ENCODE assay signal across 1 cellular context in genomic region chr22:50169774-50170341, GRCh38.
TF ChIP-seq lines count a peak whose summit lies in the region.

No MANE protein-coding gene starts in this region.

TF ChIP-seq in K562, 482 proteins besides CTCF, POLR2A, EP300 and RAD21 (continued from another document and continues in another):
- TF ChIP-seq, protein P1, sequence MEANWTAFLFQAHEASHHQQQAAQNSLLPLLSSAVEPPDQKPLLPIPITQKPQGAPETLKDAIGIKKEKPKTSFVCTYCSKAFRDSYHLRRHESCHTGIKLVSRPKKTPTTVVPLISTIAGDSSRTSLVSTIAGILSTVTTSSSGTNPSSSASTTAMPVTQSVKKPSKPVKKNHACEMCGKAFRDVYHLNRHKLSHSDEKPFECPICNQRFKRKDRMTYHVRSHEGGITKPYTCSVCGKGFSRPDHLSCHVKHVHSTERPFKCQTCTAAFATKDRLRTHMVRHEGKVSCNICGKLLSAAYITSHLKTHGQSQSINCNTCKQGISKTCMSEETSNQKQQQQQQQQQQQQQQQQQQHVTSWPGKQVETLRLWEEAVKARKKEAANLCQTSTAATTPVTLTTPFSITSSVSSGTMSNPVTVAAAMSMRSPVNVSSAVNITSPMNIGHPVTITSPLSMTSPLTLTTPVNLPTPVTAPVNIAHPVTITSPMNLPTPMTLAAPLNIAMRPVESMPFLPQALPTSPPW (CRISPR knock-in tag; IDR thresholded peaks at IDR 0.05): peak; percentile 92
- TF ChIP-seq ETS2 (tag; IDR thresholded peaks at IDR 0.05; ENCODE audit: borderline replicate concordance, poor library complexity, severe bottlenecking): no peak
- no peak for TF ChIP-seq GABPB2 (CRISPR knock-in tag; conservative IDR thresholded peaks at IDR 0.05)
- TF ChIP-seq OTX1 (CRISPR knock-in tag; IDR thresholded peaks at IDR 0.05): no peak
- TF ChIP-seq ZBTB34 (CRISPR knock-in tag; IDR thresholded peaks at IDR 0.05): no peak
- TF ChIP-seq SREBF1 (IDR thresholded peaks at IDR 0.05; ENCODE audit: borderline replicate concordance, low read depth, low read length): no peak
- no peak for TF ChIP-seq ZNF589 (CRISPR knock-in tag; IDR thresholded peaks at IDR 0.05; ENCODE audit: low read depth)
- no peak for TF ChIP-seq PTRF (tag; IDR thresholded peaks at IDR 0.05)
- TF ChIP-seq KLF13 (tag; IDR thresholded peaks at IDR 0.05; ENCODE audit: borderline replicate concordance, low read depth): no peak
- no peak for TF ChIP-seq RBM39 (optimal IDR thresholded peaks at IDR 0.05; ENCODE audit: low read depth, low read length)
- no peak for TF ChIP-seq RUNX1 (IDR thresholded peaks at IDR 0.05; ENCODE audit: low read depth)
- no peak for TF ChIP-seq ZNF134 (CRISPR knock-in tag; conservative IDR thresholded peaks at IDR 0.05)
- no peak for TF ChIP-seq TCFL5 (CRISPR knock-in tag; conservative IDR thresholded peaks at IDR 0.05)
- TF ChIP-seq HOMEZ (CRISPR knock-in tag; IDR thresholded peaks at IDR 0.05): no peak
- TF ChIP-seq ARID2 (IDR thresholded peaks at IDR 0.05): no peak
- TF ChIP-seq, protein P2, sequence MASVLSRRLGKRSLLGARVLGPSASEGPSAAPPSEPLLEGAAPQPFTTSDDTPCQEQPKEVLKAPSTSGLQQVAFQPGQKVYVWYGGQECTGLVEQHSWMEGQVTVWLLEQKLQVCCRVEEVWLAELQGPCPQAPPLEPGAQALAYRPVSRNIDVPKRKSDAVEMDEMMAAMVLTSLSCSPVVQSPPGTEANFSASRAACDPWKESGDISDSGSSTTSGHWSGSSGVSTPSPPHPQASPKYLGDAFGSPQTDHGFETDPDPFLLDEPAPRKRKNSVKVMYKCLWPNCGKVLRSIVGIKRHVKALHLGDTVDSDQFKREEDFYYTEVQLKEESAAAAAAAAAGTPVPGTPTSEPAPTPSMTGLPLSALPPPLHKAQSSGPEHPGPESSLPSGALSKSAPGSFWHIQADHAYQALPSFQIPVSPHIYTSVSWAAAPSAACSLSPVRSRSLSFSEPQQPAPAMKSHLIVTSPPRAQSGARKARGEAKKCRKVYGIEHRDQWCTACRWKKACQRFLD (CRISPR knock-in tag; IDR thresholded peaks at IDR 0.05): no peak
- peak; percentile 23 for TF ChIP-seq KDM5B (IDR thresholded peaks at IDR 0.05; ENCODE audit: insufficient replicate concordance, low read depth, low read length)
- no peak for TF ChIP-seq HLTF (IDR thresholded peaks at IDR 0.05)
- TF ChIP-seq CXXC5 (CRISPR knock-in tag; IDR thresholded peaks at IDR 0.05): peak; percentile 77
- TF ChIP-seq ZFX (CRISPR knock-in tag; IDR thresholded peaks at IDR 0.05): no peak
- no peak for TF ChIP-seq TEAD4 (IDR thresholded peaks at IDR 0.05; ENCODE audit: low read length)
- no peak for TF ChIP-seq TEAD4 (CRISPR knock-in tag; IDR thresholded peaks at IDR 0.05; ENCODE audit: borderline replicate concordance)
- no peak; a peak in 1 of 4 replicates for TF ChIP-seq FOXK2 (conservative IDR thresholded peaks at IDR 0.05 in 1 of 2, IDR thresholded peaks at IDR 0.05 in 1 of 2; ENCODE audit: low read depth in 2 of 2)
- TF ChIP-seq POLR2AphosphoS2 (IDR thresholded peaks at IDR 0.05; ENCODE audit: low read length): no peak
- TF ChIP-seq C11orf30 (IDR thresholded peaks at IDR 0.05; ENCODE audit: low read depth): peak; percentile 66; the same call in 1 of the 2 replicates
- no peak for TF ChIP-seq POLR3G (IDR thresholded peaks at IDR 0.05; ENCODE audit: extremely low read depth, insufficient read length, insufficient replicate concordance)
- TF ChIP-seq CBFA2T3 (IDR thresholded peaks at IDR 0.05): no peak
- TF ChIP-seq SMAD4 (CRISPR knock-in tag; conservative IDR thresholded peaks at IDR 0.05): 0 out of 2 replicates have a peak, but pooled peaks have one; percentile 23
- TF ChIP-seq POLR3A (IDR thresholded peaks at IDR 0.05; ENCODE audit: borderline replicate concordance, extremely low read depth, insufficient read depth, insufficient read length): no peak
- no peak for TF ChIP-seq TAF15 (IDR thresholded peaks at IDR 0.05; ENCODE audit: low read depth, low read length)
- TF ChIP-seq HIVEP1 (CRISPR knock-in tag; IDR thresholded peaks at IDR 0.05): no peak
- peak; percentile 63 for TF ChIP-seq POLR2G (IDR thresholded peaks at IDR 0.05; ENCODE audit: low read depth, low read length)
- TF ChIP-seq CBFA2T2 (conservative IDR thresholded peaks at IDR 0.05): no peak
- TF ChIP-seq NR2F6 (CRISPR knock-in tag; IDR thresholded peaks at IDR 0.05): no peak
- TF ChIP-seq SRSF1 (IDR thresholded peaks at IDR 0.05; ENCODE audit: low read depth, low read length): no peak
- TF ChIP-seq EGR1 (conservative IDR thresholded peaks at IDR 0.05): no peak
- no peak for TF ChIP-seq ZFPM2 (CRISPR knock-in tag; IDR thresholded peaks at IDR 0.05)
- TF ChIP-seq SP1 (CRISPR knock-in tag; IDR thresholded peaks at IDR 0.05): no peak
- TF ChIP-seq, protein P3, sequence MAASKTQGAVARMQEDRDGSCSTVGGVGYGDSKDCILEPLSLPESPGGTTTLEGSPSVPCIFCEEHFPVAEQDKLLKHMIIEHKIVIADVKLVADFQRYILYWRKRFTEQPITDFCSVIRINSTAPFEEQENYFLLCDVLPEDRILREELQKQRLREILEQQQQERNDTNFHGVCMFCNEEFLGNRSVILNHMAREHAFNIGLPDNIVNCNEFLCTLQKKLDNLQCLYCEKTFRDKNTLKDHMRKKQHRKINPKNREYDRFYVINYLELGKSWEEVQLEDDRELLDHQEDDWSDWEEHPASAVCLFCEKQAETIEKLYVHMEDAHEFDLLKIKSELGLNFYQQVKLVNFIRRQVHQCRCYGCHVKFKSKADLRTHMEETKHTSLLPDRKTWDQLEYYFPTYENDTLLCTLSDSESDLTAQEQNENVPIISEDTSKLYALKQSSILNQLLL (CRISPR knock-in tag; IDR thresholded peaks at IDR 0.05; ENCODE audit: borderline replicate concordance): no peak
- TF ChIP-seq BACH1 (tag; IDR thresholded peaks at IDR 0.05): no peak
- TF ChIP-seq CREM (IDR thresholded peaks at IDR 0.05; ENCODE audit: low read depth): peak; percentile 51; the same call in 1 of the 2 replicates
- peak; percentile 64 for TF ChIP-seq ZNF316 (IDR thresholded peaks at IDR 0.05)
- TF ChIP-seq, protein P4, sequence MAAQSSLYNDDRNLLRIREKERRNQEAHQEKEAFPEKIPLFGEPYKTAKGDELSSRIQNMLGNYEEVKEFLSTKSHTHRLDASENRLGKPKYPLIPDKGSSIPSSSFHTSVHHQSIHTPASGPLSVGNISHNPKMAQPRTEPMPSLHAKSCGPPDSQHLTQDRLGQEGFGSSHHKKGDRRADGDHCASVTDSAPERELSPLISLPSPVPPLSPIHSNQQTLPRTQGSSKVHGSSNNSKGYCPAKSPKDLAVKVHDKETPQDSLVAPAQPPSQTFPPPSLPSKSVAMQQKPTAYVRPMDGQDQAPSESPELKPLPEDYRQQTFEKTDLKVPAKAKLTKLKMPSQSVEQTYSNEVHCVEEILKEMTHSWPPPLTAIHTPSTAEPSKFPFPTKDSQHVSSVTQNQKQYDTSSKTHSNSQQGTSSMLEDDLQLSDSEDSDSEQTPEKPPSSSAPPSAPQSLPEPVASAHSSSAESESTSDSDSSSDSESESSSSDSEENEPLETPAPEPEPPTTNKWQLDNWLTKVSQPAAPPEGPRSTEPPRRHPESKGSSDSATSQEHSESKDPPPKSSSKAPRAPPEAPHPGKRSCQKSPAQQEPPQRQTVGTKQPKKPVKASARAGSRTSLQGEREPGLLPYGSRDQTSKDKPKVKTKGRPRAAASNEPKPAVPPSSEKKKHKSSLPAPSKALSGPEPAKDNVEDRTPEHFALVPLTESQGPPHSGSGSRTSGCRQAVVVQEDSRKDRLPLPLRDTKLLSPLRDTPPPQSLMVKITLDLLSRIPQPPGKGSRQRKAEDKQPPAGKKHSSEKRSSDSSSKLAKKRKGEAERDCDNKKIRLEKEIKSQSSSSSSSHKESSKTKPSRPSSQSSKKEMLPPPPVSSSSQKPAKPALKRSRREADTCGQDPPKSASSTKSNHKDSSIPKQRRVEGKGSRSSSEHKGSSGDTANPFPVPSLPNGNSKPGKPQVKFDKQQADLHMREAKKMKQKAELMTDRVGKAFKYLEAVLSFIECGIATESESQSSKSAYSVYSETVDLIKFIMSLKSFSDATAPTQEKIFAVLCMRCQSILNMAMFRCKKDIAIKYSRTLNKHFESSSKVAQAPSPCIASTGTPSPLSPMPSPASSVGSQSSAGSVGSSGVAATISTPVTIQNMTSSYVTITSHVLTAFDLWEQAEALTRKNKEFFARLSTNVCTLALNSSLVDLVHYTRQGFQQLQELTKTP (IDR thresholded peaks at IDR 0.05; ENCODE audit: low read depth in 1 of 2, partially characterized antibody in 2 of 2): no peak
- TF ChIP-seq ZBTB7A (IDR thresholded peaks at IDR 0.05; ENCODE audit: borderline replicate concordance, control insufficient read depth, low read depth, low read length): peak; percentile 62
- TF ChIP-seq, protein P5, sequence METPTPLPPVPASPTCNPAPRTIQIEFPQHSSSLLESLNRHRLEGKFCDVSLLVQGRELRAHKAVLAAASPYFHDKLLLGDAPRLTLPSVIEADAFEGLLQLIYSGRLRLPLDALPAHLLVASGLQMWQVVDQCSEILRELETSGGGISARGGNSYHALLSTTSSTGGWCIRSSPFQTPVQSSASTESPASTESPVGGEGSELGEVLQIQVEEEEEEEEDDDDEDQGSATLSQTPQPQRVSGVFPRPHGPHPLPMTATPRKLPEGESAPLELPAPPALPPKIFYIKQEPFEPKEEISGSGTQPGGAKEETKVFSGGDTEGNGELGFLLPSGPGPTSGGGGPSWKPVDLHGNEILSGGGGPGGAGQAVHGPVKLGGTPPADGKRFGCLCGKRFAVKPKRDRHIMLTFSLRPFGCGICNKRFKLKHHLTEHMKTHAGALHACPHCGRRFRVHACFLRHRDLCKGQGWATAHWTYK (CRISPR knock-in tag; IDR thresholded peaks at IDR 0.05): no peak
- TF ChIP-seq ELF2 (CRISPR knock-in tag; IDR thresholded peaks at IDR 0.05): no peak
- no peak for TF ChIP-seq SMAD1 (IDR thresholded peaks at IDR 0.05; ENCODE audit: low read depth, low read length, partially characterized antibody)
- TF ChIP-seq ILF3 (IDR thresholded peaks at IDR 0.05; ENCODE audit: borderline replicate concordance): no peak
- no peak for TF ChIP-seq ZHX1 (conservative IDR thresholded peaks at IDR 0.05; ENCODE audit: low read length)
- no peak for TF ChIP-seq XRCC4 (IDR thresholded peaks at IDR 0.05; ENCODE audit: extremely low read depth, insufficient read depth, insufficient read length)
- no peak for TF ChIP-seq FOSL1 (tag; conservative IDR thresholded peaks at IDR 0.05)
- no peak for TF ChIP-seq ZNF212 (CRISPR knock-in tag; IDR thresholded peaks at IDR 0.05)
